In genomic region chrX:114451397-114451796, GRCh38 we compare ENCODE assay signal across 17 cellular contexts.
DNase-seq lines count a peak whose midpoint lies in the region; ATAC-seq, FAIRE-seq and TF ChIP-seq lines count a peak whose summit lies in the region.
"Had no signal": no experiment of that assay in that cellular context is flagged by ENCODE, and none has a peak within 500 bp of the region (broad histone marks: within the 10 kb centered on the region; RNA-seq: fewer than 3 reads in every experiment).

No MANE protein-coding gene starts in this region.

- H3K9me3 Mint-ChIP-seq in H9 (no peaks in the 10 kb centered on the region), neural progenitor cell (no peaks in the 10 kb centered on the region)

- no peak overlapping the region for H3T11ph ChIP-seq in H9 (ENCODE audit: low read length)

- no peak for TF ChIP-seq POLR2A in H1 (IDR thresholded peaks at IDR 0.05; ENCODE audit: control extremely low read depth in 1 of 2, low read depth in 2 of 2, low read length in 2 of 2)

- H3K14ac ChIP-seq in H9 (ENCODE audit: insufficient read depth, low read length) (no peak overlapping the region), H1 (ENCODE audit: insufficient read length) (no peak overlapping the region)

- H3K36me3 ChIP-seq in OCI-LY3 (replicated peaks; ENCODE audit: low read depth, low read length) (no peaks in the 10 kb centered on the region), H1 (ENCODE audit: control insufficient read depth in 2 of 4, insufficient read depth in 4 of 4, low read length in 3 of 4) (no peaks in the 10 kb centered on the region), neural progenitor cell (no peaks in the 10 kb centered on the region)

- H3K23ac ChIP-seq in H9 (ENCODE audit: insufficient read length, low read depth, low read length): no peak overlapping the region
- no peak overlapping the region for H3K23ac ChIP-seq in H1 (ENCODE audit: insufficient read length)

- H2BK12ac ChIP-seq in H9 (ENCODE audit: insufficient read length, low read depth, low read length): no peak overlapping the region
- no peak overlapping the region for H2BK12ac ChIP-seq in H1 (ENCODE audit: low read depth, low read length)

- no peak for ATAC-seq in GM18519 (IDR thresholded peaks at IDR 0.05; ENCODE audit: low FRiP score, unreplicated experiment)
- no peak for ATAC-seq in left colon
- no peak for ATAC-seq in GM21381 (IDR thresholded peaks at IDR 0.05; ENCODE audit: unreplicated experiment)
- ATAC-seq: GM12878 had no signal

- peak overlapping the region; percentile 13 for H3K4me2 ChIP-seq in H9 (ENCODE audit: insufficient read depth, insufficient read length, low read length)
- no peak overlapping the region for H3K4me2 ChIP-seq in OCI-LY3 (ENCODE audit: low read length)
- H3K4me2 ChIP-seq in H1 (ENCODE audit: insufficient read depth in 1 of 2, low read depth in 2 of 2, low read length in 2 of 2): peak overlapping the region in 1 of 2 experiments; percentile 41; a peak in 1 of 4 replicates
- H3K4me2 ChIP-seq in neural progenitor cell: no peak overlapping the region

- H3K36me3 Mint-ChIP-seq in H9 (ENCODE audit: insufficient read depth in 1 of 3, low read depth in 3 of 3): peaks cover 3 to 9% (median 5%) of the 10 kb centered on the region in 3 experiments; a peak in 4 of 7 replicates
- no peaks in the 10 kb centered on the region for H3K36me3 Mint-ChIP-seq in neural progenitor cell
- H3K36me3 Mint-ChIP-seq: CD4-positive, alpha-beta memory T cell had no signal

- H3K23me2 ChIP-seq in H9 (ENCODE audit: insufficient read length, low read depth, low read length, poor library complexity, severe bottlenecking) (no peaks in the 10 kb centered on the region), H1 (ENCODE audit: low read depth, low read length) (no peaks in the 10 kb centered on the region)

- H4K91ac ChIP-seq in H9 (ENCODE audit: insufficient read length, low read depth, low read length): no peak overlapping the region
- no peak overlapping the region for H4K91ac ChIP-seq in H1 (replicated peaks; ENCODE audit: insufficient read length, low read length)

- WGBS in H9 (ENCODE audit: extremely low coverage, insufficient read length, low lambda C conversion rate): no CpG with 5 or more reads among the region's 1 CpG
- WGBS in H1 (ENCODE audit: extremely low coverage in 1 of 2, insufficient coverage in 1 of 2, insufficient read length in 1 of 2, insufficient replicate concordance in 2 of 2, low coverage in 1 of 2, low lambda C conversion rate in 2 of 2, missing lambda C conversion rate in 1 of 2), 2 experiments: 9% methylated on average over 1 of the region's 1 CpG; no CpG with 5 or more reads in 1 of the 2 experiments

- H3K4ac ChIP-seq in H9 (ENCODE audit: low read depth, low read length) (no peak overlapping the region), H1 (replicated peaks; ENCODE audit: insufficient read length, low read depth, low read length) (no peak overlapping the region)

- H2BK15ac ChIP-seq in H9 (ENCODE audit: low read depth, low read length) (no peak overlapping the region), H1 (ENCODE audit: low read length) (no peak overlapping the region)

- H3K4me3 ChIP-seq in OCI-LY3 (ENCODE audit: low read length): no peak overlapping the region
- H3K4me3 ChIP-seq in H1 (ENCODE audit: extremely low read depth in 1 of 4, insufficient read depth in 2 of 4, low read depth in 3 of 4, low read length in 4 of 4): 0 out of 8 replicates have a peak overlapping the region, but pooled peaks of 1 of the 4 experiments have one; percentile 9
- no peak overlapping the region for H3K4me3 ChIP-seq in neural progenitor cell
- H3K4me3 ChIP-seq: GM12878, GM23248 had no signal

- H3K27ac ChIP-seq in H9 (ENCODE audit: insufficient read length, low read depth, low read length) (no peak overlapping the region), OCI-LY3 (ENCODE audit: low read length) (no peak overlapping the region), H1 (ENCODE audit: low read depth, low read length) (no peak overlapping the region), neural progenitor cell (no peak overlapping the region)
- H3K27ac ChIP-seq: GM23248 had no signal

- POLR2A ChIA-PET in H1 (lab: Charles Lee; ENCODE audit: partially characterized antibody): interaction anchor here (1.1 to 1.5 kb wide), 3 partner anchors 11 to 22 kb away, joined by 5 to 6 read pairs (median 5); no protein-coding TSS in a partner anchor

- H3K56ac ChIP-seq in H9 (ENCODE audit: insufficient read length, low read depth, low read length): no peak overlapping the region
- no peak overlapping the region for H3K56ac ChIP-seq in H1 (replicated peaks; ENCODE audit: insufficient read length, low read depth, low read length)

- no peaks in the 10 kb centered on the region for H3K9me3 ChIP-seq in H9 (ENCODE audit: control insufficient read depth, low read depth, low read length)
- H3K9me3 ChIP-seq in OCI-LY3 (ENCODE audit: insufficient read depth, low read length): no peaks in the 10 kb centered on the region
- no peaks in the 10 kb centered on the region for H3K9me3 ChIP-seq in H1 (ENCODE audit: insufficient read depth in 2 of 2, low read depth in 1 of 2, low read length in 1 of 2)
- no peaks in the 10 kb centered on the region for H3K9me3 ChIP-seq in neural progenitor cell (ENCODE audit: low read depth)

- H3K4me3 Mint-ChIP-seq in H9 (peak overlapping the region in 1 of 2 experiments; percentile 38; a peak in 1 of 5 replicates), neural progenitor cell (no peak overlapping the region)
- H3K4me3 Mint-ChIP-seq: CD4-positive, alpha-beta memory T cell had no signal

- CTCF ChIA-PET in H1 (lab: Charles Lee; ENCODE audit: partially characterized antibody): interaction anchor here (0.6 to 1.1 kb wide), 2 partner anchors 43 to 1081 kb away, joined by 3 to 4 read pairs; no protein-coding TSS in a partner anchor

- H4K20me1 ChIP-seq in H9 (ENCODE audit: control insufficient read depth, insufficient read depth, insufficient read length) (no peaks in the 10 kb centered on the region), OCI-LY3 (ENCODE audit: insufficient read depth, low read length) (no peaks in the 10 kb centered on the region), H1 (replicated peaks in 1 of 2; ENCODE audit: control insufficient read depth in 1 of 2, insufficient read depth in 2 of 2, low read length in 2 of 2) (no peaks in the 10 kb centered on the region), neural progenitor cell (ENCODE audit: low read depth) (no peaks in the 10 kb centered on the region)

- H2BK20ac ChIP-seq in H9 (ENCODE audit: low read depth, low read length, poor library complexity, severe bottlenecking) (no peak overlapping the region), H1 (ENCODE audit: low read length) (no peak overlapping the region)

- H3K9ac ChIP-seq in H9 (ENCODE audit: extremely low read depth, insufficient read length, low read length) (no peak overlapping the region), OCI-LY3 (ENCODE audit: low read length) (no peak overlapping the region), H1 (replicated peaks in 1 of 4; ENCODE audit: extremely low read depth in 1 of 4, low read depth in 3 of 4, low read length in 3 of 4) (no peak overlapping the region), neural progenitor cell (no peak overlapping the region)
- H3K9ac ChIP-seq: GM23248 had no signal

- DNase-seq in H9: no peak
- DNase-seq in H1 (ENCODE audit: low read depth in 1 of 2, low spot score in 2 of 2): no peak
- no peak for DNase-seq in neural progenitor cell (ENCODE audit: low spot score)
- DNase-seq in left colon: no peak
- DNase-seq: C1 segment of cervical spinal cord; Calu3; CD4-positive, alpha-beta memory T cell; COR-L47; DND-41; GM23248; HCEC 1CT had no signal

- TF ChIP-seq CTCF in H9 (conservative IDR thresholded peaks at IDR 0.05) (no peak), OCI-LY3 (IDR thresholded peaks at IDR 0.05; ENCODE audit: low read depth, low read length) (no peak), H1 (IDR thresholded peaks at IDR 0.05; ENCODE audit: control extremely low read depth in 1 of 3, insufficient read depth in 1 of 3, low read depth in 1 of 3, low read length in 3 of 3) (no peak), neural progenitor cell (IDR thresholded peaks at IDR 0.05) (no peak)

- peak; percentile 13 for FAIRE-seq in H1 (lab: Jason Lieb, UNC)
- FAIRE-seq: G401.6, GM12878, H54 had no signal

- TF ChIP-seq EP300 in H1 (IDR thresholded peaks at IDR 0.05; ENCODE audit: borderline replicate concordance in 1 of 2, low read depth in 2 of 2, low read length in 2 of 2): no peak

- H3K4me1 ChIP-seq in H9 (ENCODE audit: insufficient read depth, low read length): no peaks in the 10 kb centered on the region; the same call in 1 of the 2 replicates
- no peaks in the 10 kb centered on the region for H3K4me1 ChIP-seq in OCI-LY3 (ENCODE audit: low read length)
- H3K4me1 ChIP-seq in H1 (replicated peaks in 1 of 4; ENCODE audit: control insufficient read depth in 3 of 4, insufficient read depth in 4 of 4, low read length in 3 of 4): no peaks in the 10 kb centered on the region; a peak in 2 of 7 replicates
- H3K4me1 ChIP-seq in neural progenitor cell: peaks cover 6% of the 10 kb centered on the region

- H3K79me1 ChIP-seq in H9 (ENCODE audit: insufficient read depth, low read depth, low read length, poor library complexity, severe bottlenecking) (no peaks in the 10 kb centered on the region), H1 (ENCODE audit: low read depth, low read length) (no peaks in the 10 kb centered on the region)

- no peak overlapping the region for H4K8ac ChIP-seq in H9 (replicated peaks; ENCODE audit: insufficient read length, low read depth, low read length)
- no peak overlapping the region for H4K8ac ChIP-seq in H1 (ENCODE audit: extremely low read depth, insufficient read depth, low read length)

- no peak overlapping the region for H2AK5ac ChIP-seq in H9 (ENCODE audit: insufficient read length, low read length)
- no peak overlapping the region for H2AK5ac ChIP-seq in H1 (ENCODE audit: low read depth, low read length)

- H3K79me2 ChIP-seq in H9 (ENCODE audit: insufficient read depth, low read length): no peaks in the 10 kb centered on the region
- H3K79me2 ChIP-seq in OCI-LY3 (ENCODE audit: low read length): no peaks in the 10 kb centered on the region
- H3K79me2 ChIP-seq in H1 (ENCODE audit: control insufficient read depth in 1 of 2, insufficient read depth in 2 of 2, low read length in 2 of 2): no peaks in the 10 kb centered on the region
- H3K79me2 ChIP-seq in neural progenitor cell (ENCODE audit: low read depth): no peaks in the 10 kb centered on the region

- TF ChIP-seq RAD21 in H1 (IDR thresholded peaks at IDR 0.05 in 1 of 2, conservative IDR thresholded peaks at IDR 0.05 in 1 of 2; ENCODE audit: low read depth in 2 of 2, low read length in 2 of 2): no peak

- H3K27ac Mint-ChIP-seq in H9 (peak overlapping the region in 1 of 3 experiments; percentile 29; a peak in 2 of 7 replicates), neural progenitor cell (no peak overlapping the region)
- H3K27ac Mint-ChIP-seq: CD4-positive, alpha-beta memory T cell had no signal

- no peak overlapping the region for H3K18ac ChIP-seq in H9 (ENCODE audit: insufficient read length, low read depth, low read length)
- no peak overlapping the region for H3K18ac ChIP-seq in H1 (ENCODE audit: extremely low read depth, low read length)

- H2AFZ ChIP-seq in H9 (ENCODE audit: low read length) (no peak overlapping the region), OCI-LY3 (ENCODE audit: low read depth, low read length) (0 out of 2 replicates have a peak overlapping the region, but pooled peaks have one; percentile 54), H1 (ENCODE audit: low read length) (no peak overlapping the region), neural progenitor cell (replicated peaks) (peak overlapping the region; percentile 27)
- H2AFZ ChIP-seq: GM23248 had no signal

- H4K5ac ChIP-seq in H9 (ENCODE audit: insufficient read length, low read depth, low read length) (no peak overlapping the region), H1 (ENCODE audit: insufficient read length, low read depth, low read length) (no peak overlapping the region)

- H3K27me3 ChIP-seq in H9 (ENCODE audit: insufficient read depth, low read length) (peaks cover 10% of the 10 kb centered on the region; the same call in 1 of the 2 replicates), OCI-LY3 (ENCODE audit: low read depth, low read length) (no peaks in the 10 kb centered on the region), H1 (replicated peaks in 1 of 4; ENCODE audit: control insufficient read depth in 3 of 4, extremely low read depth in 1 of 4, insufficient read depth in 3 of 4, low read length in 3 of 4) (peaks cover 2 to 4% (median 3%) of the 10 kb centered on the region in 4 experiments; a peak in 4 of 7 replicates), neural progenitor cell (no peaks in the 10 kb centered on the region)

- no peak overlapping the region for H2BK5ac ChIP-seq in H9 (ENCODE audit: insufficient read length, low read length)
- H2BK5ac ChIP-seq in H1 (ENCODE audit: low read depth, low read length): no peak overlapping the region

- H3K27me3 Mint-ChIP-seq in H9 (ENCODE audit: low read depth) (peaks cover 32% of the 10 kb centered on the region), neural progenitor cell (ENCODE audit: insufficient read depth, low read depth) (no peaks in the 10 kb centered on the region)
- H3K27me3 Mint-ChIP-seq: CD4-positive, alpha-beta memory T cell had no signal

- peaks cover 34 to 41% of the 10 kb centered on the region in 2 experiments for H3K4me1 Mint-ChIP-seq in H9
- H3K4me1 Mint-ChIP-seq in neural progenitor cell: no peaks in the 10 kb centered on the region
- H3K4me1 Mint-ChIP-seq: CD4-positive, alpha-beta memory T cell had no signal

- H3F3A ChIP-seq in neural progenitor cell (ENCODE audit: low read depth): no peaks in the 10 kb centered on the region

- H2BK120ac ChIP-seq in H9 (ENCODE audit: low read depth, low read length, poor library complexity, severe bottlenecking): no peak overlapping the region
- H2BK120ac ChIP-seq in H1 (replicated peaks; ENCODE audit: low read depth, low read length): no peak overlapping the region

- intact Hi-C loops in left colon (cut with DNase I, micrococcal nuclease): no loop called here

Comparison
In these comparisons a context has a peak if more than half of its experiments do, and no peak if none do; other contexts are left out.
1. H2AFZ ChIP-seq: peak in OCI-LY3 (single experiment) and neural progenitor cell (single experiment); none in H9 (single experiment) and H1 (single experiment).